1 cellular context compared by ENCODE assay signal in the genomic region with DNA sequence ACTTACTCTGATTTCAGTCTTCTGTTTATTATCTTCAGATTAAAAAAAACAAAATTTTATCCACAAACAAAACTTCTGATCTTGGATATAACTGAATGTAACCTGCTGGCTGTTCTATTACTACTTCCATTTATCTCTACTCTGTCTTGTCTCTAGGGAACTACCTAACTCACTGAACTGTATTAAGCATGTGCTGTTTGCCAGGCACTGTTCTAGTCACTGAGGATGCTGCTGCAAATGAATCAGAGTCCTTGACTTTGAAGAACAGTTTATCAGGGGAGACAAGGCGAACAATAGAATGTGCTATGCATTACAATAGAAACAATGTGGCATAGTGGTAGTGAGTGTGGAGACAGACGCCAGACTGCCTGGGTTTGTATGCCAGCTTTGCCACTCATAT.
TF ChIP-seq lines count a peak whose summit lies in the region.

No MANE protein-coding gene starts in this region.

TF ChIP-seq in GM23338, 12 proteins besides CTCF, POLR2A, EP300 and RAD21:
- TF ChIP-seq CREB1 (CRISPR knock-in tag; IDR thresholded peaks at IDR 0.05; ENCODE audit: low read depth), result no peak
- TF ChIP-seq NANOG (IDR thresholded peaks at IDR 0.05; ENCODE audit: borderline replicate concordance), result no peak
- no peak for TF ChIP-seq ZNF331 (CRISPR knock-in tag; IDR thresholded peaks at IDR 0.05; ENCODE audit: low read depth)
- TF ChIP-seq EZH2phosphoT487 (IDR thresholded peaks at IDR 0.05; ENCODE audit: unreplicated experiment), result no peak
- TF ChIP-seq ETS1 (IDR thresholded peaks at IDR 0.05), result no peak
- no peak for TF ChIP-seq STAT1 (IDR thresholded peaks at IDR 0.05; ENCODE audit: unreplicated experiment)
